Comparison of ENCODE assay signal across 1 cellular context in genomic region chr5:115634343-115635132, GRCh38.
A peak's percentile ranks its signal among the peaks of the same experiment; 100 is the strongest.
TF ChIP-seq lines count a peak whose summit lies in the region.

No MANE protein-coding gene starts in this region.

TF ChIP-seq in GM12878, 131 proteins besides CTCF, POLR2A, EP300 and RAD21 (continued from another document):
- peak; percentile 61; the same call in 1 of the 2 replicates for TF ChIP-seq NR2F1 (conservative IDR thresholded peaks at IDR 0.05)
- 0 out of 4 replicates have a peak, but pooled peaks of 1 of the 2 experiments have one; percentile 26 for TF ChIP-seq BHLHE40 (IDR thresholded peaks at IDR 0.05; ENCODE audit: borderline replicate concordance in 1 of 2, low read depth in 2 of 2, low read length in 1 of 2)
- peak; percentile 32; the same call in 1 of the 2 replicates for TF ChIP-seq ZNF217 (IDR thresholded peaks at IDR 0.05)
- TF ChIP-seq ATF2 (IDR thresholded peaks at IDR 0.05; ENCODE audit: low read length) = peak; percentile 53
- 0 out of 2 replicates have a peak, but pooled peaks have one; percentile 36 for TF ChIP-seq NBN (IDR thresholded peaks at IDR 0.05)
- peak; percentile 52; the same call in 1 of the 2 replicates for TF ChIP-seq BCL11A (IDR thresholded peaks at IDR 0.05; ENCODE audit: low read depth, low read length)
- TF ChIP-seq MAX (IDR thresholded peaks at IDR 0.05; ENCODE audit: low read depth, low read length) = no peak
- peak; percentile 81 for TF ChIP-seq PAX5 (IDR thresholded peaks at IDR 0.05; ENCODE audit: borderline replicate concordance, low read depth, low read length)
- TF ChIP-seq MEF2A (IDR thresholded peaks at IDR 0.05; ENCODE audit: insufficient read depth, low read depth, low read length) = peak; percentile 57; the same call in 1 of the 2 replicates
- no peak for TF ChIP-seq PAX8 (IDR thresholded peaks at IDR 0.05)
- TF ChIP-seq IKZF1 (conservative IDR thresholded peaks at IDR 0.05) = peak; percentile 72
- 0 out of 2 replicates have a peak, but pooled peaks have one; percentile 55 for TF ChIP-seq IRF4 (IDR thresholded peaks at IDR 0.05; ENCODE audit: low read depth, low read length)
- TF ChIP-seq MTA3 (IDR thresholded peaks at IDR 0.05; ENCODE audit: borderline replicate concordance, low read length) = no peak; the same call in 1 of the 2 replicates
- peak; percentile 76 for TF ChIP-seq YY1 (IDR thresholded peaks at IDR 0.05; ENCODE audit: low read depth, low read length)
- TF ChIP-seq DPF2 (IDR thresholded peaks at IDR 0.05) = peak; percentile 56; the same call in 1 of the 2 replicates
